11 cellular contexts compared by ENCODE assay signal in the genomic region with DNA sequence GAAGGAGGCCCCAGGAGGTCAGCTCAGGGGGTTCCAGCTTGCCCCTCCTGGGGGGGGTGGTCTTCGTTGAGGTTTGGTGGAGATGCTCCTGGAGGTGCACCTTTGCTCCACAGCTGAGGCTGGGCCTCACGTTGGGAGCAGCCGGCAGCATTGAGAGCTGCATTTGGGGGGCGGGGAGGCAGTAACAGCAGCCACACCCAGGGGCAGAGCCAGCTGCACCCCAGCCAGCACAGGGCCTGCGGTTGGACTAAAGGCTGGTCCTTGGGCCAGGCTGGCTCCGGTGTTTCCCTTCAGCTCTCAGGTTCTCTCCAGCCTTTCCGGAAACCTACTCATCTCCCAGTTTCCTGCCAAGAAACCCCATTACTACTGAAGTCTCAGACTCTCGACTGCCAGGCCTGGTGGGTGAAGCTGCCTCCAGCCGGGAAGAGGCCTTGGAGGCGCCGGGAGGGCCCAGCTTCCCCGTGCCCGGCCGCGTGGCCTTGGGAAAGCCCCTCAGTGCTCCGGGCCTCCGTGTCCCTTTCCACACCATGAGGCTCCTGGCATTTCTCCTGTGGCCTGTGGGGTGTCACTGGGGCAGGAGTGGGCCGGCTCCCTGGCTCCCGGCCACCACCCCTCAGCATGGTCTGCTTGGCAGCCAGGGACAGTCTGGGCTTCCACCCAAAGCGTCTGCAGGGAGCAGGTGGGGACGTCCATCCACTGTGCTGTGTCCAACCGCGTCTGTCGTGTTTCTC. TPM values are rescaled to one million over a fixed set of nuclear protein-coding genes. Genes with fewer than 3 reads are reported as not detected.
A peak's percentile ranks its signal among the peaks of the same experiment; 100 is the strongest.
DNase-seq lines count a peak whose midpoint lies in the region; ATAC-seq and TF ChIP-seq lines count a peak whose summit lies in the region.
"Had no signal": no experiment of that assay in that cellular context is flagged by ENCODE, and none has a peak within 500 bp of the region (broad histone marks: within the 10 kb centered on the region; RNA-seq: fewer than 3 reads in every experiment).

No MANE protein-coding gene starts in this region.

- no peaks in the 10 kb centered on the region for H3K9me3 ChIP-seq in right atrium auricular region
- H3K9me3 ChIP-seq: body of pancreas had no signal

- no peak for ATAC-seq in GM18870 (IDR thresholded peaks at IDR 0.05; ENCODE audit: unreplicated experiment)
- ATAC-seq: body of pancreas had no signal

- H3K36me3 ChIP-seq in right atrium auricular region = no peaks in the 10 kb centered on the region

- H3K4me3 ChIP-seq in right atrium auricular region = no peak overlapping the region
- H3K4me3 ChIP-seq: body of pancreas had no signal

- H3K27me3 ChIP-seq in right atrium auricular region = no peaks in the 10 kb centered on the region

- H3K4me1 ChIP-seq in right atrium auricular region = peaks cover 0 to 42% of the 10 kb centered on the region in 2 donors
- H3K4me1 ChIP-seq: body of pancreas had no signal

- no peak for TF ChIP-seq CTCF in right atrium auricular region (IDR thresholded peaks at IDR 0.05)

- H3K27ac ChIP-seq in right atrium auricular region (peak overlapping the region; percentile 70 to 72), substantia nigra (ENCODE audit: low read depth, low read length, poor library complexity, severe bottlenecking) (no peak overlapping the region)
- H3K27ac ChIP-seq: body of pancreas, HL-60 had no signal

- DNase-seq in HT-29 (ENCODE audit: low spot score) (peak; percentile 75), astrocyte of the hippocampus (ENCODE audit: low read depth, low spot score) (peak; percentile 64), right atrium auricular region (ENCODE audit: low spot score) (no peak), substantia nigra (lab: John Stamatoyannopoulos, UW) (peak in 32 of 49 donors; percentile 21 to 91 (median 58))
- no peak for DNase-seq in activated naive CD4-positive, alpha-beta T cell (lab: John Stamatoyannopoulos, UW)
- DNase-seq in activated CD4-positive, alpha-beta T cell treated with anti-CD3 and anti-CD28 coated beads, Interleukin-2, amount 50 U/mL, for 48 hours = no peak
- no peak for DNase-seq in stimulated activated CD4-positive, alpha-beta T cell treated with anti-CD3 and anti-CD28 coated beads, Interleukin-4, amount 100 ng/mL, for 4 hours
- DNase-seq: immature natural killer cell had no signal

RNA-seq across cellular contexts. Expression of a gene that starts 14.0 kb away (rescaled TPM):
- total RNA-seq in HT-29 (2014; rRNA removed; shearing (Covaris generic)) = 93.8 and 105 TPM in 2 replicates
- total RNA-seq in right atrium auricular region = 10 to 100 TPM; 27.9 to 36.5 TPM

RNA-seq across cellular contexts. Expression of a gene that starts 29.3 kb away (rescaled TPM):
- 9.7 and 12.7 TPM in 2 replicates for total RNA-seq in HT-29 (2014; rRNA removed; shearing (Covaris generic))
- 10 to 100 TPM; 12.9 to 17.5 TPM for total RNA-seq in right atrium auricular region

Comparison
In these comparisons a context has a peak if more than half of its experiments do, and no peak if none do; other contexts are left out.
1. DNase-seq: peak in HT-29 (single experiment), astrocyte of the hippocampus (single experiment) and substantia nigra (32 of 49); none in right atrium auricular region (single experiment), activated naive CD4-positive, alpha-beta T cell (0 of 4), activated CD4-positive, alpha-beta T cell treated with anti-CD3 and anti-CD28 coated beads, Interleukin-2, amount 50 U/mL, for 48 hours (0 of 2) and stimulated activated CD4-positive, alpha-beta T cell treated with anti-CD3 and anti-CD28 coated beads, Interleukin-4, amount 100 ng/mL, for 4 hours (0 of 2).